ENCODE assay signal across 10 cellular contexts in genomic region chr9:14180077-14180941, GRCh38.
DNase-seq lines count a peak whose midpoint lies in the region; ATAC-seq, FAIRE-seq and TF ChIP-seq lines count a peak whose summit lies in the region.
"Had no signal": no experiment of that assay in that cellular context is flagged by ENCODE, and none has a peak within 500 bp of the region (broad histone marks: within the 10 kb centered on the region; RNA-seq: fewer than 3 reads in every experiment).

No MANE protein-coding gene starts in this region.

- H3K4me1 ChIP-seq in ascending aorta: peaks cover 0 to 31% of the 10 kb centered on the region in 2 donors
- peaks cover 37% of the 10 kb centered on the region for H3K4me1 ChIP-seq in keratinocyte (ENCODE audit: control insufficient read depth, extremely low read depth, insufficient read depth, low read length)
- peaks cover 2 to 10% (median 7%) of the 10 kb centered on the region in 3 donors for H3K4me1 ChIP-seq in skeletal muscle tissue (ENCODE audit: control insufficient read depth in 3 of 3, insufficient read depth in 3 of 3, low read length in 3 of 3)

- TF ChIP-seq CTCF in ascending aorta (IDR thresholded peaks at IDR 0.05): no peak
- no peak for TF ChIP-seq CTCF in keratinocyte (optimal IDR thresholded peaks at IDR 0.05 in 1 of 3, IDR thresholded peaks at IDR 0.05 in 1 of 3, conservative IDR thresholded peaks at IDR 0.05 in 1 of 3; ENCODE audit: extremely low read depth in 1 of 3, insufficient read depth in 2 of 3, low read length in 3 of 3)

- H2AFZ ChIP-seq in keratinocyte (ENCODE audit: control insufficient read depth, low read length): peak overlapping the region; percentile 27

- no peaks in the 10 kb centered on the region for H4K20me1 ChIP-seq in keratinocyte (ENCODE audit: control insufficient read depth, extremely low read depth, insufficient read depth, low read length)

- FAIRE-seq in keratinocyte (lab: Jason Lieb, UNC): peak; percentile 76

- H3K4me3 ChIP-seq in ascending aorta (peak overlapping the region; percentile 23 to 28), keratinocyte (ENCODE audit: control insufficient read depth in 2 of 3, extremely low read depth in 1 of 3, insufficient read depth in 2 of 3, low read depth in 1 of 3, low read length in 3 of 3) (peak overlapping the region in 2 of 3 experiments; percentile 44 to 61), skeletal muscle tissue (ENCODE audit: low read length in 3 of 3) (no peak overlapping the region)
- H3K4me3 ChIP-seq: SJCRH30 had no signal

- H3K9me1 ChIP-seq in keratinocyte (ENCODE audit: control insufficient read depth, extremely low read depth, insufficient read depth, low read length): no peaks in the 10 kb centered on the region

- H3K36me3 ChIP-seq in ascending aorta: no peaks in the 10 kb centered on the region
- H3K36me3 ChIP-seq in keratinocyte (ENCODE audit: control insufficient read depth in 2 of 2, extremely low read depth in 1 of 2, insufficient read depth in 2 of 2, low read length in 2 of 2): no peaks in the 10 kb centered on the region
- no peaks in the 10 kb centered on the region for H3K36me3 ChIP-seq in skeletal muscle tissue (ENCODE audit: control insufficient read depth in 3 of 3, insufficient read depth in 3 of 3, low read length in 3 of 3)
- H3K36me3 ChIP-seq: brain microvascular endothelial cell had no signal

- peak overlapping the region; percentile 38 to 47 for H3K27ac ChIP-seq in ascending aorta
- peak overlapping the region; percentile 36 for H3K27ac ChIP-seq in keratinocyte (ENCODE audit: control insufficient read depth, insufficient read depth, low read length)
- H3K27ac ChIP-seq in skeletal muscle tissue (ENCODE audit: low read depth, low read length): peak overlapping the region; percentile 45
- H3K27ac ChIP-seq: brain microvascular endothelial cell, SJCRH30 had no signal

- peak; percentile 44 for DNase-seq in NCI-H1092 (lab: John Stamatoyannopoulos, UW)
- DNase-seq in ascending aorta (ENCODE audit: low spot score in 2 of 2): no peak
- DNase-seq in keratinocyte (ENCODE audit: low read depth, low spot score): no peak
- no peak for DNase-seq in DMS79 treated with DMSO at 0.1 percent for 48 hours (lab: John Stamatoyannopoulos, UW)
- DNase-seq: brain microvascular endothelial cell, SJCRH30 had no signal

- dilution Hi-C loops in keratinocyte (cut with MboI; ENCODE audit: extremely low pct_ligation_motif_present, low sequenced_read_pairs): no loop called here

- no peaks in the 10 kb centered on the region for H3K27me3 ChIP-seq in ascending aorta
- H3K27me3 ChIP-seq in keratinocyte (ENCODE audit: control insufficient read depth, extremely low read depth, insufficient read depth, low read length): no peaks in the 10 kb centered on the region
- H3K27me3 ChIP-seq in skeletal muscle tissue (ENCODE audit: control insufficient read depth in 3 of 3, insufficient read depth in 3 of 3, low read length in 3 of 3): no peaks in the 10 kb centered on the region
- H3K27me3 ChIP-seq: brain microvascular endothelial cell, SJCRH30 had no signal

- ATAC-seq in GM19452 (IDR thresholded peaks at IDR 0.05; ENCODE audit: unreplicated experiment) (no peak), HG03521 (IDR thresholded peaks at IDR 0.05; ENCODE audit: unreplicated experiment) (no peak), HG03159 (IDR thresholded peaks at IDR 0.05; ENCODE audit: unreplicated experiment) (no peak)

- intact Hi-C loops in ascending aorta (cut with DNase I): no loop called here

- H3K9me3 ChIP-seq in ascending aorta (no peaks in the 10 kb centered on the region), keratinocyte (ENCODE audit: control insufficient read depth, low read depth, low read length) (no peaks in the 10 kb centered on the region), skeletal muscle tissue (ENCODE audit: control insufficient read depth in 3 of 3, low read length in 3 of 3) (no peaks in the 10 kb centered on the region)
- H3K9me3 ChIP-seq: SJCRH30 had no signal

- H3K79me2 ChIP-seq in keratinocyte (ENCODE audit: control insufficient read depth, insufficient read depth, low read length): peaks cover 10% of the 10 kb centered on the region

- H3K4me2 ChIP-seq in keratinocyte (ENCODE audit: control insufficient read depth, extremely low read depth, insufficient read depth, low read depth, low read length): peak overlapping the region; percentile 92

- H3K9ac ChIP-seq in keratinocyte (ENCODE audit: control insufficient read depth, extremely low read depth, insufficient read depth, low read length) (peak overlapping the region; percentile 30), skeletal muscle tissue (ENCODE audit: low read depth in 1 of 3, low read length in 3 of 3) (peak overlapping the region in 1 of 3 donors; percentile 4)

Comparison
In these comparisons a context has a peak if more than half of its experiments do, and no peak if none do; other contexts are left out.
1. H3K4me3 ChIP-seq: peak in ascending aorta (2 of 2) and keratinocyte (2 of 3); none in skeletal muscle tissue (0 of 3).
2. Peak in every context shown above with its lines, with median percentiles within 50 percentile points of each other: H3K27ac ChIP-seq.